Comparison of ENCODE assay signal across 9 cellular contexts in genomic region chr10:110802090-110802489, GRCh38.
A peak's percentile ranks its signal among the peaks of the same experiment; 100 is the strongest.
DNase-seq lines count a peak whose midpoint lies in the region; ATAC-seq and TF ChIP-seq lines count a peak whose summit lies in the region.
"Had no signal": no experiment of that assay in that cellular context is flagged by ENCODE, and none has a peak within 500 bp of the region (broad histone marks: within the 10 kb centered on the region; RNA-seq: fewer than 3 reads in every experiment).

No MANE protein-coding gene starts in this region.

- H3K9me3 Mint-ChIP-seq in activated naive CD4-positive, alpha-beta T cell treated with anti-CD3 and anti-CD28 coated beads, Interleukin-2, amount 50 U/mL, for 24 hours = no peaks in the 10 kb centered on the region
- H3K9me3 Mint-ChIP-seq in T-cell = no peaks in the 10 kb centered on the region

- POLR2A ChIA-PET in T-cell (lab: Charles Lee) = interaction anchor here (0.6 to 1.3 kb wide), 10 partner anchors 30 to 116 kb away, joined by 3 to 8 read pairs (median 4); partner anchors contain the start of gene PDCD4 (in 1 of the 2)

- H3K4me1 ChIP-seq in tibial artery = peaks cover 0 to 24% (median 15%) of the 10 kb centered on the region in 4 donors

- H3K36me3 ChIP-seq in tibial artery = no peaks in the 10 kb centered on the region

- intact Hi-C loops in tibial artery (cut with DNase I; ENCODE audit: low total_unique reads) = loop anchor here (5.0 kb wide), 1 partner anchor 90 kb away; no protein-coding TSS in a partner anchor

- no peak for DNase-seq in activated naive CD4-positive, alpha-beta T cell (lab: John Stamatoyannopoulos, UW)
- DNase-seq in T-cell (no peak), foreskin fibroblast (peak; percentile 70 to 89), tibial artery (no peak), NK-92 (lab: John Stamatoyannopoulos, UW; ENCODE audit: unreplicated experiment) (no peak), T1000 (lab: John Stamatoyannopoulos, UW) (no peak), HPDE6-E6E7 (ENCODE audit: extremely low spot score) (no peak)
- DNase-seq: WERI-Rb-1 had no signal

- H3K27me3 Mint-ChIP-seq in activated naive CD4-positive, alpha-beta T cell treated with anti-CD3 and anti-CD28 coated beads, Interleukin-2, amount 50 U/mL, for 24 hours = no peaks in the 10 kb centered on the region
- no peaks in the 10 kb centered on the region for H3K27me3 Mint-ChIP-seq in T-cell

- no peaks in the 10 kb centered on the region for H3K9me3 ChIP-seq in tibial artery

- H3K36me3 Mint-ChIP-seq in activated naive CD4-positive, alpha-beta T cell treated with anti-CD3 and anti-CD28 coated beads, Interleukin-2, amount 50 U/mL, for 24 hours = no peaks in the 10 kb centered on the region
- H3K36me3 Mint-ChIP-seq in T-cell = no peaks in the 10 kb centered on the region

- no peak for ATAC-seq in T-cell (replicated peaks in 1 of 4)

- H3K4me3 Mint-ChIP-seq in activated naive CD4-positive, alpha-beta T cell treated with anti-CD3 and anti-CD28 coated beads, Interleukin-2, amount 50 U/mL, for 24 hours = no peak overlapping the region
- H3K4me3 Mint-ChIP-seq in T-cell = peak overlapping the region in 2 of 3 donors; percentile 58 to 59

- CTCF ChIA-PET in T-cell (lab: Charles Lee) = interaction anchor here in 1 of 2 donors (0.6 to 3.2 kb wide), 12 partner anchors 17 to 491 kb away, joined by 3 to 20 read pairs (median 4); partner anchors contain the start of genes BBIP1, PDCD4 and SHOC2

- peak overlapping the region; percentile 46 for H3K27ac Mint-ChIP-seq in activated naive CD4-positive, alpha-beta T cell treated with anti-CD3 and anti-CD28 coated beads, Interleukin-2, amount 50 U/mL, for 24 hours
- peak overlapping the region; percentile 92 to 95 for H3K27ac Mint-ChIP-seq in T-cell

- H3K27me3 ChIP-seq in tibial artery = no peaks in the 10 kb centered on the region

- H3K4me3 ChIP-seq in foreskin fibroblast (ENCODE audit: low read depth in 1 of 2, low read length in 2 of 2) (no peak overlapping the region), tibial artery (no peak overlapping the region)

- no peak for TF ChIP-seq CTCF in foreskin fibroblast (IDR thresholded peaks at IDR 0.05; ENCODE audit: low read depth, low read length)
- TF ChIP-seq CTCF in tibial artery (IDR thresholded peaks at IDR 0.05) = no peak

- H3K27ac ChIP-seq in tibial artery = peak overlapping the region; percentile 18 to 36
- H3K27ac ChIP-seq: WERI-Rb-1 had no signal

- H3K4me1 Mint-ChIP-seq in activated naive CD4-positive, alpha-beta T cell treated with anti-CD3 and anti-CD28 coated beads, Interleukin-2, amount 50 U/mL, for 24 hours = peaks cover 48% of the 10 kb centered on the region
- peaks cover 40 to 44% (median 42%) of the 10 kb centered on the region in 3 donors for H3K4me1 Mint-ChIP-seq in T-cell

Comparison
In these comparisons a context has a peak if more than half of its experiments do, and no peak if none do; other contexts are left out.
1. DNase-seq: peak in foreskin fibroblast (2 of 2); none in activated naive CD4-positive, alpha-beta T cell (0 of 4), T-cell (0 of 34), tibial artery (0 of 2), NK-92 (single experiment), T1000 (single experiment) and HPDE6-E6E7 (single experiment).